ENCODE assay signal across 9 cellular contexts in genomic region chr7:92988051-92988450, GRCh38.
DNase-seq lines count a peak whose midpoint lies in the region; ATAC-seq and TF ChIP-seq lines count a peak whose summit lies in the region.
"Had no signal": no experiment of that assay in that cellular context is flagged by ENCODE, and none has a peak within 500 bp of the region (broad histone marks: within the 10 kb centered on the region; RNA-seq: fewer than 3 reads in every experiment).

No MANE protein-coding gene starts in this region.

- H3K36me3 Mint-ChIP-seq in natural killer cell = no peaks in the 10 kb centered on the region

- no peaks in the 10 kb centered on the region for H3K4me1 ChIP-seq in cardiac muscle cell (ENCODE audit: low read depth)
- no peaks in the 10 kb centered on the region for H3K4me1 ChIP-seq in upper lobe of right lung

- H3K9me3 Mint-ChIP-seq in natural killer cell = no peaks in the 10 kb centered on the region

- no peaks in the 10 kb centered on the region for H3K27me3 ChIP-seq in cardiac muscle cell
- H3K27me3 ChIP-seq in WERI-Rb-1 (ENCODE audit: insufficient read depth, low read depth, severe bottlenecking) = no peaks in the 10 kb centered on the region
- no peaks in the 10 kb centered on the region for H3K27me3 ChIP-seq in upper lobe of right lung

- H3K27ac ChIP-seq in cardiac muscle cell (no peak overlapping the region), WERI-Rb-1 (no peak overlapping the region), upper lobe of right lung (no peak overlapping the region)
- H3K27ac ChIP-seq: HL-60 had no signal

- H3K9me3 ChIP-seq in cardiac muscle cell (ENCODE audit: low read depth) (no peaks in the 10 kb centered on the region), WERI-Rb-1 (ENCODE audit: severe bottlenecking) (peaks cover 3% of the 10 kb centered on the region), upper lobe of right lung (no peaks in the 10 kb centered on the region)

- H3K27ac Mint-ChIP-seq in natural killer cell = no peak overlapping the region

- TF ChIP-seq CTCF in cardiac muscle cell (IDR thresholded peaks at IDR 0.05; ENCODE audit: low read depth, low read length) = peak; percentile 38
- 0 out of 2 replicates have a peak, but pooled peaks have one; percentile 16 for TF ChIP-seq CTCF in WERI-Rb-1 (IDR thresholded peaks at IDR 0.05; ENCODE audit: low read depth, low read length)
- peak; percentile 42 for TF ChIP-seq CTCF in upper lobe of right lung (IDR thresholded peaks at IDR 0.05)
- no peak for TF ChIP-seq CTCF in natural killer cell (IDR thresholded peaks at IDR 0.05)

- peaks cover 4 to 24% of the 10 kb centered on the region in 2 donors for H3K27me3 Mint-ChIP-seq in natural killer cell (ENCODE audit: low read depth in 2 of 2)

- DNase-seq in cardiac muscle cell (ENCODE audit: low read depth in 1 of 2, low spot score in 1 of 2) (peak in 1 of 2 donors; percentile 62), cardiac septum (ENCODE audit: low spot score) (no peak), WERI-Rb-1 (no peak), iPS DF 4.7 (ENCODE audit: extremely low read depth, low spot score) (peak; percentile 19), upper lobe of right lung (no peak), natural killer cell (no peak)

- ATAC-seq in upper lobe of right lung (peak; percentile 38), GM18520 (IDR thresholded peaks at IDR 0.05; ENCODE audit: unreplicated experiment) (no peak), natural killer cell (no peak)
- ATAC-seq in activated CD4-positive, CD25-positive, alpha-beta regulatory T cell treated with anti-CD3 and anti-CD28 coated beads, Interleukin-2, amount 50 U/mL, for 24 hours = no peak

- H3K36me3 ChIP-seq in cardiac muscle cell = no peaks in the 10 kb centered on the region
- H3K36me3 ChIP-seq in WERI-Rb-1 = no peaks in the 10 kb centered on the region
- no peaks in the 10 kb centered on the region for H3K36me3 ChIP-seq in upper lobe of right lung

- no peak overlapping the region for H3K4me3 Mint-ChIP-seq in natural killer cell

- H3K4me3 ChIP-seq in cardiac muscle cell = no peak overlapping the region
- no peak overlapping the region for H3K4me3 ChIP-seq in WERI-Rb-1 (ENCODE audit: low read depth, low read length)
- no peak overlapping the region for H3K4me3 ChIP-seq in upper lobe of right lung

- intact Hi-C loops in cardiac septum (cut with DNase I) = loop anchor here (10.0 kb wide), 1 partner anchor 363 kb away; no protein-coding TSS in a partner anchor
- intact Hi-C loops in upper lobe of right lung (cut with DNase I) = no loop called here
- intact Hi-C loops in natural killer cell (cut with micrococcal nuclease) = no loop called here

- H3K4me1 Mint-ChIP-seq in natural killer cell = no peaks in the 10 kb centered on the region
